ENCODE assay signal across 8 cellular contexts in the genomic region with DNA sequence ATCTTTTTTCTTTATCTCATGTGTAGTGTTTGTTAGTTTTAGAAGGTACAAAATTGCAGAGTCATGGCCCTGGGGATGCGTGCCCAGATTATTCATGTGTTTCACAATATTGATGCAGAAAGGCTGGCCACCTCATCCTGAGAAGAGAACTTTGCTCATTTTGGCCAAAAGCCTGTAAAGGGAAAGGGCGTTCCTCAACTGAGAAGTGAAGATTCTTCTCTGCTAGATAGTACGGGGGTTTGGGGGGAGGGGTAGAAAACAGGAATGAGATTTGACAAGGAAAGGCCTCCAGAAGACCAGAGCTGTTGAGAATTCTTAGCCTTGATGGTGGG. TPM values are rescaled to one million over a fixed set of nuclear protein-coding genes. Genes with fewer than 3 reads are reported as not detected.
DNase-seq lines count a peak whose midpoint lies in the region; ATAC-seq and TF ChIP-seq lines count a peak whose summit lies in the region.

No MANE protein-coding gene starts in this region.

- no peaks in the 10 kb centered on the region for H3K4me1 Mint-ChIP-seq in naive thymus-derived CD4-positive, alpha-beta T cell

- H3K36me3 Mint-ChIP-seq in naive thymus-derived CD4-positive, alpha-beta T cell = peaks cover 0 to 5% (median 0%) of the 10 kb centered on the region in 5 donors

- CTCF ChIA-PET in naive thymus-derived CD4-positive, alpha-beta T cell (lab: Charles Lee) = no interaction called here

- POLR2A ChIA-PET in naive thymus-derived CD4-positive, alpha-beta T cell (lab: Charles Lee) = no interaction called here

- DNase-seq in NCI-H69 (lab: John Stamatoyannopoulos, UW) (peak; percentile 54), epithelial cell of proximal tubule (ENCODE audit: low read depth) (no peak), D341Med (ENCODE audit: low spot score) (no peak)
- DNase-seq in naive thymus-derived CD4-positive, alpha-beta T cell = no peak
- no peak for DNase-seq in stimulated activated CD4-positive, alpha-beta T cell treated with anti-CD3 and anti-CD28 coated beads, Interleukin-1b, Interleukin-23, amount 100 ng/mL, for 48 hours
- DNase-seq in activated naive CD4-positive, alpha-beta T cell treated with Interleukin-2 at 50 U/mL for 16 hours = no peak

- H3K4me3 Mint-ChIP-seq in naive thymus-derived CD4-positive, alpha-beta T cell = no peak overlapping the region

- no peak overlapping the region for H3K27ac Mint-ChIP-seq in naive thymus-derived CD4-positive, alpha-beta T cell

- H3K4me1 ChIP-seq in naive thymus-derived CD4-positive, alpha-beta T cell (ENCODE audit: control insufficient read depth in 2 of 2, insufficient read depth in 2 of 2, low read length in 2 of 2) = no peaks in the 10 kb centered on the region

- H3K4me3 ChIP-seq in epithelial cell of proximal tubule (ENCODE audit: low read depth, low read length) = peak overlapping the region; percentile 72
- no peak overlapping the region for H3K4me3 ChIP-seq in naive thymus-derived CD4-positive, alpha-beta T cell (ENCODE audit: low read length)

- no peaks in the 10 kb centered on the region for H3K36me3 ChIP-seq in naive thymus-derived CD4-positive, alpha-beta T cell (ENCODE audit: control insufficient read depth in 2 of 3, insufficient read depth in 3 of 3, low read length in 3 of 3)

- TF ChIP-seq CTCF in epithelial cell of proximal tubule (conservative IDR thresholded peaks at IDR 0.05; ENCODE audit: low read depth, low read length) = no peak

- H3K27me3 ChIP-seq in naive thymus-derived CD4-positive, alpha-beta T cell (ENCODE audit: control insufficient read depth in 2 of 2, insufficient read depth in 2 of 2, low read length in 2 of 2) = peaks cover 0 to 3% of the 10 kb centered on the region in 2 donors

- no peak overlapping the region for H3K27ac ChIP-seq in naive thymus-derived CD4-positive, alpha-beta T cell (ENCODE audit: low read depth, low read length)

- H3K9me3 ChIP-seq in naive thymus-derived CD4-positive, alpha-beta T cell (ENCODE audit: control insufficient read depth in 2 of 3, low read length in 3 of 3) = no peaks in the 10 kb centered on the region

- peaks cover 0 to 9% (median 3%) of the 10 kb centered on the region in 11 donors for H3K9me3 Mint-ChIP-seq in naive thymus-derived CD4-positive, alpha-beta T cell

- ATAC-seq in GM21515 (IDR thresholded peaks at IDR 0.05; ENCODE audit: unreplicated experiment) = peak; percentile 16
- peak; percentile 74 for ATAC-seq in naive thymus-derived CD4-positive, alpha-beta T cell
- ATAC-seq in GM21786 (IDR thresholded peaks at IDR 0.05; ENCODE audit: unreplicated experiment) = no peak

- intact Hi-C loops in naive thymus-derived CD4-positive, alpha-beta T cell (cut with micrococcal nuclease) = no loop called here

- H3K27me3 Mint-ChIP-seq in naive thymus-derived CD4-positive, alpha-beta T cell = peaks cover 11 to 35% (median 17%) of the 10 kb centered on the region in 5 donors

RNA-seq across cellular contexts. Expression of a gene that starts 1.7 kb away (rescaled TPM):
- 49.4 and 130 TPM in 2 replicates for total RNA-seq in epithelial cell of proximal tubule
- 10 to 100 TPM in 1 of 5 experiments, 1 to 10 TPM in 2, not detected in 2; 1.4 to 16.5 (median 1.4) TPM for total RNA-seq in naive thymus-derived CD4-positive, alpha-beta T cell
- not detected for polyA plus RNA-seq in naive thymus-derived CD4-positive, alpha-beta T cell
